14 cellular contexts compared by ENCODE assay signal in genomic region chr9:28503573-28503972, GRCh38.
DNase-seq lines count a peak whose midpoint lies in the region; ATAC-seq and TF ChIP-seq lines count a peak whose summit lies in the region.
"Had no signal": no experiment of that assay in that cellular context is flagged by ENCODE, and none has a peak within 500 bp of the region (broad histone marks: within the 10 kb centered on the region; RNA-seq: fewer than 3 reads in every experiment).

No MANE protein-coding gene starts in this region.

- no peak overlapping the region for H3K4me3 Mint-ChIP-seq in activated T-helper 17 cell treated with anti-CD3 and anti-CD28 coated beads, Interleukin-2, amount 50 U/mL, for 72 hours
- H3K4me3 Mint-ChIP-seq: CD8-positive, alpha-beta memory T cell; HFFc6 had no signal

- no peaks in the 10 kb centered on the region for H3K36me3 ChIP-seq in smooth muscle cell (ENCODE audit: low read depth)
- H3K36me3 ChIP-seq: BLaER1 had no signal

- peaks cover 3% of the 10 kb centered on the region for H3K9me3 Mint-ChIP-seq in activated T-helper 17 cell treated with anti-CD3 and anti-CD28 coated beads, Interleukin-2, amount 50 U/mL, for 72 hours

- no peaks in the 10 kb centered on the region for H3K27me3 ChIP-seq in smooth muscle cell (ENCODE audit: low read depth)
- H3K27me3 ChIP-seq: BLaER1 had no signal

- peak; percentile 15 for DNase-seq in H4 (ENCODE audit: low spot score)
- DNase-seq in NCI-H69 (lab: John Stamatoyannopoulos, UW), result peak; percentile 13
- DNase-seq in epidermal melanocyte (ENCODE audit: insufficient read length, low spot score), result peak; percentile 19
- DNase-seq in smooth muscle cell (lab: John Stamatoyannopoulos, UW; ENCODE audit: unreplicated experiment), result no peak
- no peak for DNase-seq in superior temporal gyrus (ENCODE audit: extremely low spot score)
- no peak for DNase-seq in NCI-H128 (lab: John Stamatoyannopoulos, UW; ENCODE audit: unreplicated experiment)
- DNase-seq: AML-193; CD8-positive, alpha-beta memory T cell; HCEC 1CT; HFFc6 had no signal

- H3K4me3 ChIP-seq in smooth muscle cell, result peak overlapping the region; percentile 3
- H3K4me3 ChIP-seq: BLaER1, GM12878, K562 had no signal

- no peak overlapping the region for H3K27ac Mint-ChIP-seq in activated T-helper 17 cell treated with anti-CD3 and anti-CD28 coated beads, Interleukin-2, amount 50 U/mL, for 72 hours
- H3K27ac Mint-ChIP-seq: CD8-positive, alpha-beta memory T cell; HFFc6 had no signal

- WGBS in smooth muscle cell (ENCODE audit: low lambda C conversion rate), result 23% methylated on average over 4 of the region's 4 CpGs

- H4K20me1 ChIP-seq in smooth muscle cell (ENCODE audit: low read depth), result no peaks in the 10 kb centered on the region
- H4K20me1 ChIP-seq: BLaER1 had no signal

- ATAC-seq in activated T-helper 17 cell treated with anti-CD3 and anti-CD28 coated beads, Interleukin-2, amount 50 U/mL, for 72 hours (replicated peaks), result no peak
- ATAC-seq: GM12878, K562 had no signal

- no peaks in the 10 kb centered on the region for H3K4me1 Mint-ChIP-seq in activated T-helper 17 cell treated with anti-CD3 and anti-CD28 coated beads, Interleukin-2, amount 50 U/mL, for 72 hours
- H3K4me1 Mint-ChIP-seq: CD8-positive, alpha-beta memory T cell had no signal

- peak overlapping the region; percentile 89 for H3K27ac ChIP-seq in smooth muscle cell (ENCODE audit: low read depth)
- H3K27ac ChIP-seq: BLaER1 had no signal

- TF ChIP-seq CTCF in smooth muscle cell (IDR thresholded peaks at IDR 0.05; ENCODE audit: borderline replicate concordance, insufficient read depth, poor library complexity, severe bottlenecking), result no peak

- peak overlapping the region; percentile 81 for H2AFZ ChIP-seq in smooth muscle cell (ENCODE audit: low read depth)

- peak overlapping the region; percentile 77 for H3K4me2 ChIP-seq in smooth muscle cell
- H3K4me2 ChIP-seq: BLaER1 had no signal

- H3K9ac ChIP-seq in smooth muscle cell (ENCODE audit: low read depth), result peak overlapping the region; percentile 47
- H3K9ac ChIP-seq: BLaER1 had no signal

- no peaks in the 10 kb centered on the region for H3F3A ChIP-seq in smooth muscle cell (ENCODE audit: low read depth)

- no peaks in the 10 kb centered on the region for H3K79me2 ChIP-seq in smooth muscle cell (ENCODE audit: low read depth)

- no peaks in the 10 kb centered on the region for H3K36me3 Mint-ChIP-seq in activated T-helper 17 cell treated with anti-CD3 and anti-CD28 coated beads, Interleukin-2, amount 50 U/mL, for 72 hours (ENCODE audit: low read depth)
- H3K36me3 Mint-ChIP-seq: CD8-positive, alpha-beta memory T cell had no signal

- peaks cover 11% of the 10 kb centered on the region for H3K4me1 ChIP-seq in smooth muscle cell (ENCODE audit: low read depth)
- H3K4me1 ChIP-seq: BLaER1 had no signal

- no peaks in the 10 kb centered on the region for H3K27me3 Mint-ChIP-seq in activated T-helper 17 cell treated with anti-CD3 and anti-CD28 coated beads, Interleukin-2, amount 50 U/mL, for 72 hours
- H3K27me3 Mint-ChIP-seq: CD8-positive, alpha-beta memory T cell had no signal

- no peaks in the 10 kb centered on the region for H3K9me3 ChIP-seq in smooth muscle cell (replicated peaks; ENCODE audit: low read depth)
- H3K9me3 ChIP-seq: BLaER1 had no signal

Comparison
In these comparisons a context has a peak if more than half of its experiments do, and no peak if none do; other contexts are left out.
1. DNase-seq: peak in H4 (single experiment), NCI-H69 (single experiment) and epidermal melanocyte (single experiment); none in smooth muscle cell (single experiment), superior temporal gyrus (single experiment) and NCI-H128 (single experiment).